Comparison of ENCODE assay signal across 23 cellular contexts in the genomic region with DNA sequence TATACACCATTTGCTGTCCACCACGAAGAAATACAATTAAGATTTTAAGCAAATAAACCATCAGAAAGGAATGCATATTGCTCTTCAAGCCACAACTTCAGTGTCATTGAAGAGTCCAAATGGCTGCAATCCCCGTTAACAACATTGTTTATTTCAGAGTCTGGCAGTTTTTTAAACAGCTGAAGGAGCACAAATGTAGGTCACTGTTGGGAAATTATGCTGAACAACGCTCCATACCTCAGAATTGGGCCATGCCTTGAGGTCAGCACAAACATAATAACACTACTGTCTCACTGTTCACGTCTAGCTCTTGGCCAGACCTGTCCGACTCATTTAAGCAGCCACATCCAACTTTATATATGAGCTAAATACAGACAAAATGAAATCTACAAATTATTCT.
"Had no signal": no experiment of that assay in that cellular context is flagged by ENCODE, and none has a peak within 500 bp of the region (broad histone marks: within the 10 kb centered on the region; RNA-seq: fewer than 3 reads in every experiment).

No MANE protein-coding gene starts in this region.

- H3K27ac ChIP-seq: adrenal gland, ascending aorta, brain microvascular endothelial cell, heart right ventricle, neutrophil, prostate gland, spleen, tibial nerve had no signal

- FAIRE-seq: endometrium had no signal

- H3K27me3 ChIP-seq: adrenal gland, ascending aorta, brain microvascular endothelial cell, heart right ventricle, neutrophil, spleen, tibial nerve had no signal

- DNase-seq: activated CD4-positive, alpha-beta T cell treated with anti-CD3 and anti-CD28 coated beads for 4 hours; activated CD4-positive, alpha-beta T cell treated with anti-CD3 and anti-CD28 coated beads, Interleukin-2, amount 50 U/mL, for 4 hours; activated CD4-positive, CD25-positive, alpha-beta regulatory T cell; activated effector memory CD4-positive, alpha-beta T cell treated with Interleukin-2 at 50 U/mL for 16 hours; activated naive CD4-positive, alpha-beta T cell treated with anti-CD3 and anti-CD28 coated beads for 36 hours; activated naive CD8-positive, alpha-beta T cell treated with anti-CD3 and anti-CD28 coated beads for 36 hours; adrenal gland; brain microvascular endothelial cell; central memory CD4-positive, alpha-beta T cell; effector CD4-positive, alpha-beta T cell; heart right ventricle; kidney glomerular epithelial cell; naive B cell; nephron progenitor cell; spleen; stimulated activated naive CD4-positive, alpha-beta T cell treated with Interleukin-2 at 50 U/mL for 16 hours; T-helper 1 cell had no signal

- H3K9me3 ChIP-seq: adrenal gland, ascending aorta, neutrophil, prostate gland, spleen, tibial nerve had no signal

- H3K4me3 ChIP-seq: adrenal gland, ascending aorta, heart right ventricle, prostate gland, spleen, tibial nerve had no signal

- H3K4me1 ChIP-seq: adrenal gland, ascending aorta, heart right ventricle, prostate gland, spleen, tibial nerve had no signal

- ATAC-seq: left lobe of liver had no signal

- H3K36me3 ChIP-seq: adrenal gland, ascending aorta, brain microvascular endothelial cell, heart right ventricle, neutrophil, prostate gland, spleen, tibial nerve had no signal
